ENCODE assay signal across 21 cellular contexts in the genomic region with DNA sequence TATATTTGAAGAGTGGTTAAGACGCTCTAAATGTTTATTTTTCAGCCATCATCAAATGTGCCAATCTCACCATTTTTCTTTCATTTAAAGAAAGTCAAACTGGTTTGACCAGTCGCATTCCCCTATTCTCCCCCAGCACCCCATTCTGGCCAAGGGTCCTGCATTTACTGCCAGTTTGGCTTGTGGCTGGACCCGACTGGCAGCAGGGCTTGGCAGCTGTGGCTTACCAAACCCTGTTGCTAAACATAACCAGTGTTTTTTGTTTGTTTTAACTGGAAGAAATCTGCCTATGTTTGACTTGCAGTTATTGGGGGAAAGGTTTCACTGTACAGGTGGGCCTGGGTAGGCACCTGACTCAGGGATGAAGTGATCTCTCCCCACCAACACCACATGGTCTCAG.
A peak's percentile ranks its signal among the peaks of the same experiment; 100 is the strongest.
DNase-seq lines count a peak whose midpoint lies in the region; ATAC-seq and TF ChIP-seq lines count a peak whose summit lies in the region.
"Had no signal": no experiment of that assay in that cellular context is flagged by ENCODE, and none has a peak within 500 bp of the region (broad histone marks: within the 10 kb centered on the region; RNA-seq: fewer than 3 reads in every experiment).

No MANE protein-coding gene starts in this region.

- DNase-seq in breast epithelium (ENCODE audit: low spot score in 2 of 2) (peak in 1 of 2 donors; percentile 67), MCF 10A (ENCODE audit: unreplicated experiment) (no peak), esophagus muscularis mucosa (ENCODE audit: extremely low spot score) (peak; percentile 39), myocyte (ENCODE audit: low read depth) (peak; percentile 8), heart left ventricle (no peak)
- DNase-seq in stimulated activated CD4-positive, alpha-beta T cell treated with anti-CD3 and anti-CD28 coated beads, Interleukin-4, amount 100 ng/mL, for 4 hours: no peak
- DNase-seq in activated CD4-positive, alpha-beta memory T cell treated with anti-CD3 and anti-CD28 coated beads, Interleukin-2, amount 10 ng/mL, durations not matched to agents 7 days and 5 days: no peak
- DNase-seq: DND-41, GOT3, HCEC 1CT, NCI-H1417, NCI-H1694 treated with DMSO at 0.1 percent for 48 hours, NCI-H2081 treated with DMSO at 0.1 percent for 48 hours, NCI-H2171 treated with DMSO at 0.1 percent for 48 hours, NCI-H524 treated with DMSO at 0.1 percent for 48 hours, SHP77 treated with DMSO at 0.1 percent for 48 hours had no signal

- H3K36me3 ChIP-seq in breast epithelium: no peaks in the 10 kb centered on the region
- no peaks in the 10 kb centered on the region for H3K36me3 ChIP-seq in esophagus muscularis mucosa
- H3K36me3 ChIP-seq in heart left ventricle: no peaks in the 10 kb centered on the region

- TF ChIP-seq CTCF in breast epithelium (IDR thresholded peaks at IDR 0.05) (no peak), MCF 10A (IDR thresholded peaks at IDR 0.05; ENCODE audit: unreplicated experiment) (no peak), esophagus muscularis mucosa (IDR thresholded peaks at IDR 0.05) (no peak), heart left ventricle (IDR thresholded peaks at IDR 0.05) (no peak)

- ATAC-seq in heart left ventricle (no peak), GM19035 (IDR thresholded peaks at IDR 0.05; ENCODE audit: unreplicated experiment) (no peak)

- TF ChIP-seq POLR2A in breast epithelium (IDR thresholded peaks at IDR 0.05) (no peak), esophagus muscularis mucosa (IDR thresholded peaks at IDR 0.05; ENCODE audit: low read depth) (no peak), heart left ventricle (IDR thresholded peaks at IDR 0.05) (no peak)

- intact Hi-C loops in breast epithelium (cut with DNase I; ENCODE audit: low total_unique reads) (no loop called here), MCF 10A (cut with micrococcal nuclease) (no loop called here), esophagus muscularis mucosa (cut with DNase I) (no loop called here), heart left ventricle (cut with DNase I) (no loop called here)

- H3K27ac ChIP-seq in breast epithelium (peak overlapping the region; percentile 9 to 82), esophagus muscularis mucosa (replicated peaks in 1 of 4) (no peak overlapping the region), heart left ventricle (no peak overlapping the region)
- H3K27ac ChIP-seq: C4-2B, RWPE1, SK-N-MC had no signal

- H3K27me3 Mint-ChIP-seq in MCF 10A (ENCODE audit: insufficient read depth, unreplicated experiment): no peaks in the 10 kb centered on the region
- H3K27me3 Mint-ChIP-seq in activated CD4-positive, alpha-beta memory T cell treated with anti-CD3 and anti-CD28 coated beads, Interleukin-2, amount 10 ng/mL, durations not matched to agents 7 days and 5 days: peaks cover 11% of the 10 kb centered on the region

- no peaks in the 10 kb centered on the region for H3K9me3 ChIP-seq in breast epithelium
- H3K9me3 ChIP-seq in esophagus muscularis mucosa: no peaks in the 10 kb centered on the region
- peaks cover 0 to 3% (median 0%) of the 10 kb centered on the region in 12 donors for H3K9me3 ChIP-seq in heart left ventricle

- POLR2A ChIA-PET in MCF 10A (lab: Yijun Ruan, JAX): no interaction called here
- POLR2A ChIA-PET in activated CD4-positive, alpha-beta memory T cell treated with anti-CD3 and anti-CD28 coated beads, Interleukin-2, amount 10 ng/mL, durations not matched to agents 7 days and 5 days (lab: Charles Lee): no interaction called here

- H3K4me3 Mint-ChIP-seq in MCF 10A (ENCODE audit: unreplicated experiment): no peak overlapping the region
- H3K4me3 Mint-ChIP-seq in activated CD4-positive, alpha-beta memory T cell treated with anti-CD3 and anti-CD28 coated beads, Interleukin-2, amount 10 ng/mL, durations not matched to agents 7 days and 5 days: no peak overlapping the region
- H3K4me3 Mint-ChIP-seq: IgD-negative memory B cell had no signal

- H3K4me3 ChIP-seq in breast epithelium (no peak overlapping the region), esophagus muscularis mucosa (no peak overlapping the region), heart left ventricle (no peak overlapping the region)
- H3K4me3 ChIP-seq: SK-N-MC had no signal

- no peak for TF ChIP-seq EP300 in esophagus muscularis mucosa (IDR thresholded peaks at IDR 0.05)

- H3K4me1 Mint-ChIP-seq in MCF 10A (ENCODE audit: insufficient read depth, unreplicated experiment): no peaks in the 10 kb centered on the region
- no peaks in the 10 kb centered on the region for H3K4me1 Mint-ChIP-seq in activated CD4-positive, alpha-beta memory T cell treated with anti-CD3 and anti-CD28 coated beads, Interleukin-2, amount 10 ng/mL, durations not matched to agents 7 days and 5 days

- H3K27me3 ChIP-seq in breast epithelium: no peaks in the 10 kb centered on the region
- H3K27me3 ChIP-seq in esophagus muscularis mucosa: no peaks in the 10 kb centered on the region
- H3K27me3 ChIP-seq in heart left ventricle: peaks cover 0 to 3% (median 0%) of the 10 kb centered on the region in 9 donors

- no peaks in the 10 kb centered on the region for H3K9me3 Mint-ChIP-seq in MCF 10A (ENCODE audit: unreplicated experiment)
- no peaks in the 10 kb centered on the region for H3K9me3 Mint-ChIP-seq in activated CD4-positive, alpha-beta memory T cell treated with anti-CD3 and anti-CD28 coated beads, Interleukin-2, amount 10 ng/mL, durations not matched to agents 7 days and 5 days
- H3K9me3 Mint-ChIP-seq: IgD-negative memory B cell had no signal

- no TSS peak for BruUV-seq in MCF 10A (replicated peaks; lab: Mats Ljungman, UMichigan)

- WGBS in esophagus muscularis mucosa: 86% methylated on average over 3 of the region's 3 CpGs
- 89 to 91% (median 91%) methylated on average over 3 of the region's 3 CpGs for WGBS in heart left ventricle, 4 donors

- no peaks in the 10 kb centered on the region for H3K36me3 Mint-ChIP-seq in MCF 10A (ENCODE audit: insufficient read depth, unreplicated experiment)
- no peaks in the 10 kb centered on the region for H3K36me3 Mint-ChIP-seq in activated CD4-positive, alpha-beta memory T cell treated with anti-CD3 and anti-CD28 coated beads, Interleukin-2, amount 10 ng/mL, durations not matched to agents 7 days and 5 days (ENCODE audit: low read depth)

- H3K4me1 ChIP-seq in breast epithelium: no peaks in the 10 kb centered on the region
- no peaks in the 10 kb centered on the region for H3K4me1 ChIP-seq in esophagus muscularis mucosa
- peaks cover 0 to 12% (median 0%) of the 10 kb centered on the region in 12 donors for H3K4me1 ChIP-seq in heart left ventricle

- CTCF ChIA-PET in MCF 10A (lab: Yijun Ruan, JAX): interaction anchor here (1.1 kb wide), 1 partner anchor 65 kb away, joined by 3 read pairs; no protein-coding TSS in a partner anchor
- CTCF ChIA-PET in activated CD4-positive, alpha-beta memory T cell treated with anti-CD3 and anti-CD28 coated beads, Interleukin-2, amount 10 ng/mL, durations not matched to agents 7 days and 5 days (lab: Charles Lee): no interaction called here

- H3K27ac Mint-ChIP-seq in MCF 10A (ENCODE audit: low read depth, unreplicated experiment): no peak overlapping the region
- H3K27ac Mint-ChIP-seq in activated CD4-positive, alpha-beta memory T cell treated with anti-CD3 and anti-CD28 coated beads, Interleukin-2, amount 10 ng/mL, durations not matched to agents 7 days and 5 days: no peak overlapping the region

Comparison
In these comparisons a context has a peak if more than half of its experiments do, and no peak if none do; other contexts are left out.
1. DNase-seq: peak in esophagus muscularis mucosa (single experiment) and myocyte (single experiment); none in MCF 10A (single experiment), stimulated activated CD4-positive, alpha-beta T cell treated with anti-CD3 and anti-CD28 coated beads, Interleukin-4, amount 100 ng/mL, for 4 hours (0 of 2), heart left ventricle (0 of 5) and activated CD4-positive, alpha-beta memory T cell treated with anti-CD3 and anti-CD28 coated beads, Interleukin-2, amount 10 ng/mL, durations not matched to agents 7 days and 5 days (single experiment).
2. H3K27ac ChIP-seq: peak in breast epithelium (2 of 2); none in esophagus muscularis mucosa (0 of 4) and heart left ventricle (0 of 12).